Comparison of ENCODE assay signal across 27 cellular contexts in the genomic region with DNA sequence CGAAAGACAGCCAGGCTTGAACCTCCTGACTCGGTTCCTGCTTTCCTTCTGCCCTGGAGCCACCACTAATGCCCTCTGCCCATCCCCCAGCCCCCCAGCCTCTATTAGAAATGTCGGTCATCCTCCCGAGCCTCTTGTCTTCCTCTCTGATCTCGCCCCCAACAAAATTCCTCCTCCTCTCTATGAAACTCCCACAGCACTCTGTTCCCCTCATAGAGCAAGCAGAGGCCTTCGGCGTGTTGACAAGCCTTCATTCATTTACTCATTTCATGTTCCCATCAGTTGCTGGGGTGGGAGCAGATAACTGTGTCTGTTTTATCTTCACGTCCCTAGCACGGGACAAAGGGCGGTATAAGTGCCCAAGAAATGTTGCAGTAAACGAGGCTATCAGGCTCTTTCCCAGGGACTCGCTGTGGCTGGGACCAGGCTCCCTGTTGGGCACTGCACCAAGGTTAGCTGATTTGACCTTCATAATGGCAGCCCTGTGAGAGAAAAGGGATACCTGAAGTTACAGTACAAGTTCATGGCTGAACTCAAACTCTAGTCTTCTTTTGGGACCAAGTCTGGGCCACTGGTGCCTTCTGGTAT. TPM values are rescaled to one million over a fixed set of nuclear protein-coding genes. Genes with fewer than 3 reads are reported as not detected.
DNase-seq lines count a peak whose midpoint lies in the region; ATAC-seq and TF ChIP-seq lines count a peak whose summit lies in the region.
"Had no signal": no experiment of that assay in that cellular context is flagged by ENCODE, and none has a peak within 500 bp of the region (broad histone marks: within the 10 kb centered on the region; RNA-seq: fewer than 3 reads in every experiment).

No MANE protein-coding gene starts in this region.

- peaks cover 61% of the 10 kb centered on the region for H3K36me3 Mint-ChIP-seq in stimulated activated effector memory CD8-positive, alpha-beta T cell treated with anti-CD3 and anti-CD28 coated beads, Interleukin-12 subunit alpha, Interleukin-12 subunit beta, amount 100 ng/mL, for 72 hours
- H3K36me3 Mint-ChIP-seq: IgD-negative memory B cell had no signal

- 0 out of 2 replicates have a peak overlapping the region, but pooled peaks have one; percentile 7 for H3K27ac ChIP-seq in BLaER1
- H3K27ac ChIP-seq in caudate nucleus (ENCODE audit: low read depth, low read length), result peak overlapping the region; percentile 70
- H3K27ac ChIP-seq: A549, C4-2B, KMS-11 had no signal

- peak in 3 of 61 donors; percentile 12 to 34 (median 17) for DNase-seq in caudate nucleus (lab: John Stamatoyannopoulos, UW)
- DNase-seq in left ventricle myocardium superior, result no peak
- DNase-seq in stimulated activated effector memory CD8-positive, alpha-beta T cell treated with anti-CD3 and anti-CD28 coated beads, Interleukin-12 subunit alpha, Interleukin-12 subunit beta, amount 100 ng/mL, for 72 hours (ENCODE audit: low spot score in 2 of 2), result no peak
- DNase-seq in HuH-7.5 (ENCODE audit: low spot score), result no peak
- DNase-seq in GM20000 (ENCODE audit: low spot score), result no peak
- DNase-seq in NCI-H146 (lab: John Stamatoyannopoulos, UW), result no peak
- DNase-seq: Caco-2; CD8-positive, alpha-beta T cell; DMS 273 treated with DMSO at 0.1 percent for 48 hours; DMS79; EL; GDM1; HCEC 1CT; MM.1S; NCI-H1694; NCI-H2029 treated with DMSO at 0.1 percent for 48 hours; NCI-H446 treated with DMSO at 0.1 percent for 48 hours; NCI-H526; NCI-H82; RPMI8226; SK-N-SH had no signal

- H3K4me1 Mint-ChIP-seq in stimulated activated effector memory CD8-positive, alpha-beta T cell treated with anti-CD3 and anti-CD28 coated beads, Interleukin-12 subunit alpha, Interleukin-12 subunit beta, amount 100 ng/mL, for 72 hours, result peaks cover 28% of the 10 kb centered on the region

- H3K9me3 ChIP-seq in BLaER1, result no peaks in the 10 kb centered on the region
- H3K9me3 ChIP-seq: A549, Caco-2, SK-N-SH had no signal

- H3K27ac Mint-ChIP-seq in stimulated activated effector memory CD8-positive, alpha-beta T cell treated with anti-CD3 and anti-CD28 coated beads, Interleukin-12 subunit alpha, Interleukin-12 subunit beta, amount 100 ng/mL, for 72 hours, result peak overlapping the region; percentile 54
- H3K27ac Mint-ChIP-seq: CD8-positive, alpha-beta T cell had no signal

- H3K4me3 Mint-ChIP-seq in stimulated activated effector memory CD8-positive, alpha-beta T cell treated with anti-CD3 and anti-CD28 coated beads, Interleukin-12 subunit alpha, Interleukin-12 subunit beta, amount 100 ng/mL, for 72 hours, result no peak overlapping the region
- H3K4me3 Mint-ChIP-seq: CD8-positive, alpha-beta T cell had no signal

- no peak overlapping the region for H3K9ac ChIP-seq in BLaER1
- H3K9ac ChIP-seq: KMS-11, SK-N-SH had no signal

- no peaks in the 10 kb centered on the region for H3K27me3 ChIP-seq in BLaER1

- H3K9me3 Mint-ChIP-seq in stimulated activated effector memory CD8-positive, alpha-beta T cell treated with anti-CD3 and anti-CD28 coated beads, Interleukin-12 subunit alpha, Interleukin-12 subunit beta, amount 100 ng/mL, for 72 hours, result no peaks in the 10 kb centered on the region
- H3K9me3 Mint-ChIP-seq: CD8-positive, alpha-beta T cell; IgD-negative memory B cell had no signal

- no peak overlapping the region for H3K4me3 ChIP-seq in BLaER1
- H3K4me3 ChIP-seq: A549, GM12878 had no signal

- H4K20me1 ChIP-seq in BLaER1, result peaks cover 14% of the 10 kb centered on the region

- peaks cover 49% of the 10 kb centered on the region for H3K4me1 ChIP-seq in BLaER1
- H3K4me1 ChIP-seq: Caco-2 had no signal

- intact Hi-C loops in left ventricle myocardium superior (cut with micrococcal nuclease), result no loop called here

- peak; percentile 41 for ATAC-seq in left ventricle myocardium superior
- no peak for ATAC-seq in stimulated activated effector memory CD8-positive, alpha-beta T cell treated with anti-CD3 and anti-CD28 coated beads, Interleukin-12 subunit alpha, Interleukin-12 subunit beta, amount 100 ng/mL, for 72 hours
- ATAC-seq: A549; CD8-positive, alpha-beta T cell; GM12878 had no signal

- no peak overlapping the region for H3K4me2 ChIP-seq in BLaER1
- H3K4me2 ChIP-seq: A549, KMS-11, SK-N-SH had no signal

- H3K36me3 ChIP-seq in BLaER1, result peaks cover 96% of the 10 kb centered on the region

- TF ChIP-seq CTCF in GM20000 (IDR thresholded peaks at IDR 0.05; ENCODE audit: extremely low read depth, missing control alignments), result no peak

RNA-seq across cellular contexts. Expression of a gene that starts 7.8 kb away (rescaled TPM):
- 5.7 TPM for total RNA-seq in left ventricle myocardium superior

RNA-seq across cellular contexts. Expression of a gene that starts 17.7 kb away (rescaled TPM):
- total RNA-seq in left ventricle myocardium superior, result 10.8 TPM

RNA-seq across cellular contexts. Expression of a gene that starts 26.4 kb away (rescaled TPM):
- total RNA-seq in left ventricle myocardium superior, result 11.0 TPM

RNA-seq across cellular contexts. Expression of a gene that starts 34.7 kb away (rescaled TPM):
- total RNA-seq in left ventricle myocardium superior, result 7.5 TPM
- total RNA-seq: CD8-positive, alpha-beta T cell had no signal

RNA-seq across cellular contexts. Expression of a gene that starts 37.3 kb away (rescaled TPM):
- 29.6 TPM for total RNA-seq in left ventricle myocardium superior
